22 cellular contexts compared by ENCODE assay signal in the genomic region with DNA sequence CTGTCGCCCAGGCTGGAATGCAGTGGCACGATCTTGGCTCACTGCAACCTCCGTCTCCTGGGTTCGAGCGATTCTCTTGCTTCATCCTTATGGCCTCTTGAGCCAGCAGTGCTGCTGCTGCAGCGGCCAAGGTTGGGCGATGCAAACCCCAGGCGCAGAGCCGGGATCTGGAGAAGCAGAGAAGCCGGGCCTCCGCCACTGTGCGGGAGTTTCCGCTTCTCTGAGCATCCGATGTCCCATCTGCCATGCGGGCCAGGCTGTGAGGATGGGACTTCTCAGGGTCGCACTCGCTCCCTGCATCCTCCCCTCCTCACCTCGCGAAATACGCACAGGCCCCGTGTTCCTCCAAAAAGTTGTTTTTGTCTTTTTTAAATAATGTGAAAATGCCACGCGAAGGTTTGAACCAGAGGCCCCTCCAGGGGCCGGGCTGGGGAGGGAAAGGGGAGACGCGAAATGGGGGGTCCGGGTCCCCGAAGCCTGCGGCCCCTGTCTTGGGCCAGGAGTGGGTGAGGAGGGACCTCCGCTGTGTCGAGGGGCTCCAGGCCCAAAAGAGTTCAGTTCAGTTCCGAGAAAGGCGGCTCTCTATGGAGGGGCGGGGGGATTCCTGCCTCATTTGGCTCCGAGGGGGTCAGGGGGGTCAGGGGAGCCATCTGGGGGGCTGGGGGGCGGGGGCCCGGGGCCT. TPM values are rescaled to one million over a fixed set of nuclear protein-coding genes. Genes with fewer than 3 reads are reported as not detected.
DNase-seq lines count a peak whose midpoint lies in the region; ATAC-seq and TF ChIP-seq lines count a peak whose summit lies in the region.
"Had no signal": no experiment of that assay in that cellular context is flagged by ENCODE, and none has a peak within 500 bp of the region (broad histone marks: within the 10 kb centered on the region; RNA-seq: fewer than 3 reads in every experiment).

No MANE protein-coding gene starts in this region.

- no peak overlapping the region for H3K27ac Mint-ChIP-seq in GM23338
- peak overlapping the region; percentile 69 for H3K27ac Mint-ChIP-seq in nephron progenitor cell
- H3K27ac Mint-ChIP-seq in activated naive CD4-positive, alpha-beta T cell treated with anti-CD3 and anti-CD28 coated beads for 36 hours = no peak overlapping the region
- H3K27ac Mint-ChIP-seq in activated T-helper 2 cell treated with anti-CD3 and anti-CD28 coated beads, Interferon-gamma antibody, Interleukin-2, Interleukin-4, amounts not matched to agents 10 μg/mL and 5 μg/mL and 100 μg/mL, durations not matched to agents 14 hours and 24 hours and 36 hours = no peak overlapping the region

- H3K79me2 ChIP-seq in GM23338 (replicated peaks; ENCODE audit: insufficient read depth) = no peaks in the 10 kb centered on the region

- peaks cover 48% of the 10 kb centered on the region for H3K27me3 Mint-ChIP-seq in GM23338 (ENCODE audit: insufficient read depth, low read depth, poor library complexity)
- H3K27me3 Mint-ChIP-seq in nephron progenitor cell (ENCODE audit: low read depth, poor library complexity) = peaks cover 17% of the 10 kb centered on the region
- H3K27me3 Mint-ChIP-seq in activated naive CD4-positive, alpha-beta T cell treated with anti-CD3 and anti-CD28 coated beads for 36 hours (ENCODE audit: low read depth) = peaks cover 3% of the 10 kb centered on the region
- H3K27me3 Mint-ChIP-seq in activated T-helper 2 cell treated with anti-CD3 and anti-CD28 coated beads, Interferon-gamma antibody, Interleukin-2, Interleukin-4, amounts not matched to agents 10 μg/mL and 5 μg/mL and 100 μg/mL, durations not matched to agents 14 hours and 24 hours and 36 hours (ENCODE audit: low read depth) = no peaks in the 10 kb centered on the region

- peaks cover 6% of the 10 kb centered on the region; the same call in 1 of the 2 replicates for H4K20me1 ChIP-seq in GM23338 (replicated peaks; ENCODE audit: insufficient read depth)

- H3K36me3 ChIP-seq in GM23338 (ENCODE audit: insufficient read depth) (no peaks in the 10 kb centered on the region), RWPE2 (ENCODE audit: low read depth) (no peaks in the 10 kb centered on the region), tibial nerve (no peaks in the 10 kb centered on the region)
- H3K36me3 ChIP-seq: Peyer's patch had no signal

- H3K27me3 ChIP-seq in GM23338 (ENCODE audit: insufficient read depth) (no peaks in the 10 kb centered on the region), RWPE2 (ENCODE audit: insufficient read depth, poor library complexity, severe bottlenecking) (no peaks in the 10 kb centered on the region), tibial nerve (peaks cover 0 to 2% of the 10 kb centered on the region in 2 donors)
- H3K27me3 ChIP-seq: Peyer's patch had no signal

- TF ChIP-seq CTCF in GM23338 (conservative IDR thresholded peaks at IDR 0.05; ENCODE audit: low read depth in 2 of 2) (no peak), RWPE2 (IDR thresholded peaks at IDR 0.05; ENCODE audit: poor library complexity, severe bottlenecking) (no peak), nephron progenitor cell (IDR thresholded peaks at IDR 0.05) (no peak), tibial nerve (IDR thresholded peaks at IDR 0.05) (no peak)

- H3K4me3 Mint-ChIP-seq in GM23338 (no peak overlapping the region), nephron progenitor cell (no peak overlapping the region)
- no peak overlapping the region for H3K4me3 Mint-ChIP-seq in activated naive CD4-positive, alpha-beta T cell treated with anti-CD3 and anti-CD28 coated beads for 36 hours
- H3K4me3 Mint-ChIP-seq in activated T-helper 2 cell treated with anti-CD3 and anti-CD28 coated beads, Interferon-gamma antibody, Interleukin-2, Interleukin-4, amounts not matched to agents 10 μg/mL and 5 μg/mL and 100 μg/mL, durations not matched to agents 14 hours and 24 hours and 36 hours (ENCODE audit: low read depth) = no peak overlapping the region

- H3K36me3 Mint-ChIP-seq in GM23338 (ENCODE audit: low read depth) = peaks cover 8% of the 10 kb centered on the region
- peaks cover 39% of the 10 kb centered on the region for H3K36me3 Mint-ChIP-seq in nephron progenitor cell (ENCODE audit: low read depth)
- no peaks in the 10 kb centered on the region for H3K36me3 Mint-ChIP-seq in activated naive CD4-positive, alpha-beta T cell treated with anti-CD3 and anti-CD28 coated beads for 36 hours (ENCODE audit: low read depth)
- no peaks in the 10 kb centered on the region for H3K36me3 Mint-ChIP-seq in activated T-helper 2 cell treated with anti-CD3 and anti-CD28 coated beads, Interferon-gamma antibody, Interleukin-2, Interleukin-4, amounts not matched to agents 10 μg/mL and 5 μg/mL and 100 μg/mL, durations not matched to agents 14 hours and 24 hours and 36 hours (ENCODE audit: low read depth)

- peaks cover 17% of the 10 kb centered on the region for H3K4me1 Mint-ChIP-seq in GM23338
- peaks cover 60% of the 10 kb centered on the region for H3K4me1 Mint-ChIP-seq in nephron progenitor cell
- H3K4me1 Mint-ChIP-seq in activated naive CD4-positive, alpha-beta T cell treated with anti-CD3 and anti-CD28 coated beads for 36 hours (ENCODE audit: low read depth) = peaks cover 18% of the 10 kb centered on the region
- peaks cover 7% of the 10 kb centered on the region for H3K4me1 Mint-ChIP-seq in activated T-helper 2 cell treated with anti-CD3 and anti-CD28 coated beads, Interferon-gamma antibody, Interleukin-2, Interleukin-4, amounts not matched to agents 10 μg/mL and 5 μg/mL and 100 μg/mL, durations not matched to agents 14 hours and 24 hours and 36 hours (ENCODE audit: low read depth)

- H3K9me2 ChIP-seq in GM23338 (ENCODE audit: insufficient read depth) = no peaks in the 10 kb centered on the region

- no peak for TF ChIP-seq EP300 in tibial nerve (IDR thresholded peaks at IDR 0.05)

- CTCF ChIA-PET in activated naive CD4-positive, alpha-beta T cell treated with anti-CD3 and anti-CD28 coated beads for 36 hours (lab: Charles Lee) = no interaction called here

- H3F3A ChIP-seq in GM23338 (replicated peaks; ENCODE audit: low read depth) = peaks cover 27% of the 10 kb centered on the region

- intact Hi-C loops in activated naive CD4-positive, alpha-beta T cell treated with anti-CD3 and anti-CD28 coated beads for 36 hours (cut with micrococcal nuclease) = no loop called here
- intact Hi-C loops in activated T-helper 2 cell treated with anti-CD3 and anti-CD28 coated beads, Interferon-gamma antibody, Interleukin-2, Interleukin-4, amounts not matched to agents 10 μg/mL and 5 μg/mL and 100 μg/mL, durations not matched to agents 14 hours and 24 hours and 36 hours (cut with micrococcal nuclease) = no loop called here

- H3K4me3 ChIP-seq in GM23338 (no peak overlapping the region), RWPE2 (ENCODE audit: severe bottlenecking) (no peak overlapping the region), tibial nerve (no peak overlapping the region)
- H3K4me3 ChIP-seq: GM23248, Peyer's patch had no signal

- H3K4me1 ChIP-seq in GM23338 (ENCODE audit: insufficient read depth) = peaks cover 15% of the 10 kb centered on the region
- peaks cover 27% of the 10 kb centered on the region for H3K4me1 ChIP-seq in RWPE2 (ENCODE audit: insufficient read depth, poor library complexity, severe bottlenecking)
- peaks cover 0 to 35% (median 7%) of the 10 kb centered on the region in 4 donors for H3K4me1 ChIP-seq in tibial nerve

- WGBS in tibial nerve, 2 donors = 66 to 69% methylated on average over 31 to 36 of the region's 37 CpGs

- H3K27ac ChIP-seq in GM23338 (ENCODE audit: low read depth) (no peak overlapping the region), RWPE2 (ENCODE audit: poor library complexity, severe bottlenecking) (no peak overlapping the region), tibial nerve (no peak overlapping the region)
- H3K27ac ChIP-seq: GM23248, KMS-11, Peyer's patch had no signal

- no peak overlapping the region for H3K4me2 ChIP-seq in GM23338
- H3K4me2 ChIP-seq: KMS-11 had no signal

- H2AFZ ChIP-seq in GM23338 = no peak overlapping the region
- H2AFZ ChIP-seq: GM23248 had no signal

- H3K9me3 Mint-ChIP-seq in GM23338 (peaks cover 2% of the 10 kb centered on the region), nephron progenitor cell (no peaks in the 10 kb centered on the region)
- H3K9me3 Mint-ChIP-seq in activated naive CD4-positive, alpha-beta T cell treated with anti-CD3 and anti-CD28 coated beads for 36 hours = no peaks in the 10 kb centered on the region
- no peaks in the 10 kb centered on the region for H3K9me3 Mint-ChIP-seq in activated T-helper 2 cell treated with anti-CD3 and anti-CD28 coated beads, Interferon-gamma antibody, Interleukin-2, Interleukin-4, amounts not matched to agents 10 μg/mL and 5 μg/mL and 100 μg/mL, durations not matched to agents 14 hours and 24 hours and 36 hours
- H3K9me3 Mint-ChIP-seq: CD4-positive, CD25-positive, alpha-beta regulatory T cell had no signal

- no peaks in the 10 kb centered on the region for H3K9me3 ChIP-seq in RWPE2 (ENCODE audit: severe bottlenecking)
- no peaks in the 10 kb centered on the region for H3K9me3 ChIP-seq in tibial nerve
- H3K9me3 ChIP-seq: Peyer's patch had no signal

- no peak for TF ChIP-seq POLR2A in tibial nerve (IDR thresholded peaks at IDR 0.05)

- DNase-seq in DMS 273 (lab: John Stamatoyannopoulos, UW; ENCODE audit: unreplicated experiment) (peak; percentile 70), DMS 273 treated with DMSO at 0.1 percent for 48 hours (lab: John Stamatoyannopoulos, UW) (no peak), GM23338 (ENCODE audit: low spot score) (peak; percentile 60), RWPE2 (ENCODE audit: low spot score) (peak; percentile 66), nephron progenitor cell (no peak), tibial nerve (ENCODE audit: low spot score in 2 of 2) (no peak)
- no peak for DNase-seq in activated naive CD4-positive, alpha-beta T cell treated with anti-CD3 and anti-CD28 coated beads for 36 hours
- DNase-seq in activated T-helper 2 cell treated with anti-CD3 and anti-CD28 coated beads, Interferon-gamma antibody, Interleukin-2, Interleukin-4, amounts not matched to agents 10 μg/mL and 5 μg/mL and 100 μg/mL, durations not matched to agents 14 hours and 24 hours and 36 hours (ENCODE audit: low spot score) = no peak
- DNase-seq: 8988T; CD4-positive, CD25-positive, alpha-beta regulatory T cell; DND-41; GM23248; NCI-H1105 treated with DMSO at 0.1 percent for 48 hours; NCI-H1694; NCI-H2081 treated with DMSO at 0.1 percent for 48 hours; NCI-H2227 treated with DMSO at 0.1 percent for 48 hours; NCI-H510A; NCI-H748 treated with DMSO at 0.1 percent for 48 hours; Right ventricle myocardium superior had no signal

- ATAC-seq in GM23338 = no peak
- ATAC-seq in RWPE2 (ENCODE audit: low read depth) = no peak

RNA-seq across cellular contexts. Expression of a gene that starts 15.9 kb away (rescaled TPM):
- 42.6 and 60.4 TPM in 2 replicates for total RNA-seq in GM23338 (2014; rRNA removed; shearing (Covaris generic))
- polyA plus RNA-seq in GM23338 (2016; fragmentation: Nextera tagmentation; extraction: Ambion mirVana) = 38.8 and 41.1 TPM in 2 replicates
- total RNA-seq in activated naive CD4-positive, alpha-beta T cell treated with anti-CD3 and anti-CD28 coated beads for 36 hours = 10 to 100 TPM; 36.7 to 38.0 TPM
- 100 to 1,000 TPM in 1 of 4 donors, 10 to 100 TPM in 3; 56.7 to 114 (median 65.1) TPM for total RNA-seq in tibial nerve
- total RNA-seq in activated T-helper 2 cell treated with anti-CD3 and anti-CD28 coated beads, Interferon-gamma antibody, Interleukin-2, Interleukin-4, amounts not matched to agents 10 μg/mL and 5 μg/mL and 100 μg/mL, durations not matched to agents 14 hours and 24 hours and 36 hours = 37.7 and 38.6 TPM in 2 replicates

RNA-seq across cellular contexts. Expression of a gene that starts 26.6 kb away (rescaled TPM):
- 5.7 and 11.8 TPM in 2 replicates for total RNA-seq in GM23338 (2014; rRNA removed; shearing (Covaris generic))
- polyA plus RNA-seq in GM23338 (2016; fragmentation: Nextera tagmentation; extraction: Ambion mirVana) = 1.6 and 2.0 TPM in 2 replicates
- 1 to 10 TPM; 2.3 to 2.6 TPM for total RNA-seq in activated naive CD4-positive, alpha-beta T cell treated with anti-CD3 and anti-CD28 coated beads for 36 hours
- 1 to 10 TPM in 1 of 4 donors, under 1 TPM in 2, not detected in 1; under 0.01 to 1.8 (median 0.59) TPM for total RNA-seq in tibial nerve
- 3.1 and 5.1 TPM in 2 replicates for total RNA-seq in activated T-helper 2 cell treated with anti-CD3 and anti-CD28 coated beads, Interferon-gamma antibody, Interleukin-2, Interleukin-4, amounts not matched to agents 10 μg/mL and 5 μg/mL and 100 μg/mL, durations not matched to agents 14 hours and 24 hours and 36 hours
- polyA plus RNA-seq: BJ; CD4-positive, CD25-positive, alpha-beta regulatory T cell; GM23248 had no signal

RNA-seq across cellular contexts. Expression of a gene that starts 29.7 kb away (rescaled TPM):
- 0.94 and 1.2 TPM in 2 replicates for total RNA-seq in GM23338 (2014; rRNA removed; shearing (Covaris generic))
- polyA plus RNA-seq in GM23338 (2016; fragmentation: Nextera tagmentation; extraction: Ambion mirVana) = 0.73 and 0.81 TPM in 2 replicates
- total RNA-seq in activated naive CD4-positive, alpha-beta T cell treated with anti-CD3 and anti-CD28 coated beads for 36 hours = 1 to 10 TPM; 1.7 to 1.8 TPM
- 1 to 10 TPM in 2 of 4 donors, under 1 TPM in 2; 0.44 to 4.1 (median 1.5) TPM for total RNA-seq in tibial nerve
- total RNA-seq in activated T-helper 2 cell treated with anti-CD3 and anti-CD28 coated beads, Interferon-gamma antibody, Interleukin-2, Interleukin-4, amounts not matched to agents 10 μg/mL and 5 μg/mL and 100 μg/mL, durations not matched to agents 14 hours and 24 hours and 36 hours = 2.0 and 2.1 TPM in 2 replicates

RNA-seq across cellular contexts. Expression of a gene that starts 39.3 kb away (rescaled TPM):
- total RNA-seq in GM23338 (2014; rRNA removed; shearing (Covaris generic)) = 58.0 and 64.6 TPM in 2 replicates
- 23.2 and 25.8 TPM in 2 replicates for polyA plus RNA-seq in GM23338 (2016; fragmentation: Nextera tagmentation; extraction: Ambion mirVana)
- 10 to 100 TPM; 32.4 to 36.0 TPM for total RNA-seq in activated naive CD4-positive, alpha-beta T cell treated with anti-CD3 and anti-CD28 coated beads for 36 hours
- total RNA-seq in tibial nerve = 10 to 100 TPM; 15.1 to 33.1 (median 29.7) TPM
- 77.6 and 77.8 TPM in 2 replicates for total RNA-seq in activated T-helper 2 cell treated with anti-CD3 and anti-CD28 coated beads, Interferon-gamma antibody, Interleukin-2, Interleukin-4, amounts not matched to agents 10 μg/mL and 5 μg/mL and 100 μg/mL, durations not matched to agents 14 hours and 24 hours and 36 hours

Comparison
In these comparisons a context has a peak if more than half of its experiments do, and no peak if none do; other contexts are left out.
1. DNase-seq: peak in DMS 273 (single experiment), GM23338 (single experiment) and RWPE2 (single experiment); none in DMS 273 treated with DMSO at 0.1 percent for 48 hours (single experiment), nephron progenitor cell (single experiment), activated naive CD4-positive, alpha-beta T cell treated with anti-CD3 and anti-CD28 coated beads for 36 hours (single experiment), tibial nerve (0 of 2) and activated T-helper 2 cell treated with anti-CD3 and anti-CD28 coated beads, Interferon-gamma antibody, Interleukin-2, Interleukin-4, amounts not matched to agents 10 μg/mL and 5 μg/mL and 100 μg/mL, durations not matched to agents 14 hours and 24 hours and 36 hours (single experiment).